Comparison of ENCODE assay signal across 11 cellular contexts in genomic region chr1:212691561-212692071, GRCh38.
A peak's percentile ranks its signal among the peaks of the same experiment; 100 is the strongest.
DNase-seq lines count a peak whose midpoint lies in the region; ATAC-seq lines count a peak whose summit lies in the region.
"Had no signal": no experiment of that assay in that cellular context is flagged by ENCODE, and none has a peak within 500 bp of the region (broad histone marks: within the 10 kb centered on the region; RNA-seq: fewer than 3 reads in every experiment).

No MANE protein-coding gene starts in this region.

- no peak for DNase-seq in activated T-cell treated with anti-CD3 and anti-CD28 coated beads, Interleukin-2, amount 50 U/mL, for 24 hours
- DNase-seq in activated T-cell treated with anti-CD3 and anti-CD28 coated beads for 4 hours (no peak), cerebellar nuclear complex (lab: John Stamatoyannopoulos, UW) (no peak), inferior parietal cortex (ENCODE audit: extremely low spot score) (no peak), NOMO-1 treated with DMSO at 0.1 percent for 48 hours (lab: John Stamatoyannopoulos, UW; ENCODE audit: unreplicated experiment) (no peak)
- peak; percentile 32 to 89 for DNase-seq in stimulated activated effector memory CD8-positive, alpha-beta T cell treated with anti-CD3 and anti-CD28 coated beads, Interleukin-12 subunit alpha, Interleukin-12 subunit beta, amount 100 ng/mL, for 72 hours (ENCODE audit: low spot score in 2 of 2)
- DNase-seq: amniotic stem cell; MG63; stimulated activated CD4-positive, alpha-beta T cell treated with anti-CD3 and anti-CD28 coated beads, Interleukin-12 subunit alpha, Interleukin-12 subunit beta, amount 100 ng/mL, for 4 hours had no signal

- peaks cover 71% of the 10 kb centered on the region for H3K36me3 Mint-ChIP-seq in activated T-cell treated with anti-CD3 and anti-CD28 coated beads, Interleukin-2, amount 50 U/mL, for 24 hours (ENCODE audit: low read depth)
- no peaks in the 10 kb centered on the region for H3K36me3 Mint-ChIP-seq in stimulated activated effector memory CD8-positive, alpha-beta T cell treated with anti-CD3 and anti-CD28 coated beads, Interleukin-12 subunit alpha, Interleukin-12 subunit beta, amount 100 ng/mL, for 72 hours

- H3K27ac Mint-ChIP-seq in activated T-cell treated with anti-CD3 and anti-CD28 coated beads, Interleukin-2, amount 50 U/mL, for 24 hours, result peak overlapping the region; percentile 59
- H3K27ac Mint-ChIP-seq in stimulated activated effector memory CD8-positive, alpha-beta T cell treated with anti-CD3 and anti-CD28 coated beads, Interleukin-12 subunit alpha, Interleukin-12 subunit beta, amount 100 ng/mL, for 72 hours, result no peak overlapping the region

- H3K4me1 Mint-ChIP-seq in activated T-cell treated with anti-CD3 and anti-CD28 coated beads, Interleukin-2, amount 50 U/mL, for 24 hours (ENCODE audit: low read depth), result peaks cover 26% of the 10 kb centered on the region
- H3K4me1 Mint-ChIP-seq in stimulated activated effector memory CD8-positive, alpha-beta T cell treated with anti-CD3 and anti-CD28 coated beads, Interleukin-12 subunit alpha, Interleukin-12 subunit beta, amount 100 ng/mL, for 72 hours, result peaks cover 31% of the 10 kb centered on the region

- ATAC-seq in GM21423 (IDR thresholded peaks at IDR 0.05; ENCODE audit: unreplicated experiment) (peak; percentile 73), HG03439 (IDR thresholded peaks at IDR 0.05; ENCODE audit: unreplicated experiment) (peak; percentile 51)
- ATAC-seq in stimulated activated effector memory CD8-positive, alpha-beta T cell treated with anti-CD3 and anti-CD28 coated beads, Interleukin-12 subunit alpha, Interleukin-12 subunit beta, amount 100 ng/mL, for 72 hours, result peak; percentile 95

- H3K4me3 Mint-ChIP-seq in activated T-cell treated with anti-CD3 and anti-CD28 coated beads, Interleukin-2, amount 50 U/mL, for 24 hours, result no peak overlapping the region
- no peak overlapping the region for H3K4me3 Mint-ChIP-seq in stimulated activated effector memory CD8-positive, alpha-beta T cell treated with anti-CD3 and anti-CD28 coated beads, Interleukin-12 subunit alpha, Interleukin-12 subunit beta, amount 100 ng/mL, for 72 hours

- no peaks in the 10 kb centered on the region for H3K27me3 Mint-ChIP-seq in activated T-cell treated with anti-CD3 and anti-CD28 coated beads, Interleukin-2, amount 50 U/mL, for 24 hours

- no peaks in the 10 kb centered on the region for H3K9me3 Mint-ChIP-seq in activated T-cell treated with anti-CD3 and anti-CD28 coated beads, Interleukin-2, amount 50 U/mL, for 24 hours
- no peaks in the 10 kb centered on the region for H3K9me3 Mint-ChIP-seq in stimulated activated effector memory CD8-positive, alpha-beta T cell treated with anti-CD3 and anti-CD28 coated beads, Interleukin-12 subunit alpha, Interleukin-12 subunit beta, amount 100 ng/mL, for 72 hours

Comparison
In these comparisons a context has a peak if more than half of its experiments do, and no peak if none do; other contexts are left out.
1. DNase-seq: peak in stimulated activated effector memory CD8-positive, alpha-beta T cell treated with anti-CD3 and anti-CD28 coated beads, Interleukin-12 subunit alpha, Interleukin-12 subunit beta, amount 100 ng/mL, for 72 hours (2 of 2); none in activated T-cell treated with anti-CD3 and anti-CD28 coated beads, Interleukin-2, amount 50 U/mL, for 24 hours (single experiment), activated T-cell treated with anti-CD3 and anti-CD28 coated beads for 4 hours (single experiment), cerebellar nuclear complex (0 of 2), inferior parietal cortex (single experiment) and NOMO-1 treated with DMSO at 0.1 percent for 48 hours (single experiment).
2. Peak in every context shown above with its lines, with median percentiles within 50 percentile points of each other: ATAC-seq.